8 cellular contexts compared by ENCODE assay signal in genomic region chr2:130332271-130333073, GRCh38. TPM values are rescaled to one million over a fixed set of nuclear protein-coding genes. Genes with fewer than 3 reads are reported as not detected.
A peak's percentile ranks its signal among the peaks of the same experiment; 100 is the strongest.
DNase-seq lines count a peak whose midpoint lies in the region; ATAC-seq, FAIRE-seq and TF ChIP-seq lines count a peak whose summit lies in the region.

No MANE protein-coding gene starts in this region.

- no peak for TF ChIP-seq EP300 in tibial nerve (IDR thresholded peaks at IDR 0.05)

- DNase-seq in DMS79 (lab: John Stamatoyannopoulos, UW) (peak; percentile 28), RWPE2 (ENCODE audit: low spot score) (peak; percentile 71), activated gamma-delta T cell (lab: John Stamatoyannopoulos, UW) (peak; percentile 27), foreskin fibroblast (peak; percentile 74 to 92), pancreas (peak in 4 of 6 donors; percentile 57 to 86 (median 68)), tibial nerve (ENCODE audit: low spot score in 2 of 2) (peak in 1 of 2 donors; percentile 69)

- H3K4me3 ChIP-seq in HUES48 (ENCODE audit: low read depth, low read length) = peak overlapping the region; percentile 52; the same call in 1 of the 2 replicates
- H3K4me3 ChIP-seq in RWPE2 (ENCODE audit: severe bottlenecking) = peak overlapping the region; percentile 9
- H3K4me3 ChIP-seq in foreskin fibroblast (ENCODE audit: low read depth in 1 of 2, low read length in 2 of 2) = no peak overlapping the region
- H3K4me3 ChIP-seq in pancreas = peak overlapping the region in 1 of 4 donors; percentile 8
- H3K4me3 ChIP-seq in tibial nerve = peak overlapping the region in 1 of 4 donors; percentile 1

- no peaks in the 10 kb centered on the region for H3K9me3 ChIP-seq in HUES48 (ENCODE audit: control insufficient read depth, insufficient read depth, low read length)
- H3K9me3 ChIP-seq in RWPE2 (ENCODE audit: severe bottlenecking) = no peaks in the 10 kb centered on the region
- H3K9me3 ChIP-seq in pancreas = no peaks in the 10 kb centered on the region
- H3K9me3 ChIP-seq in tibial nerve = no peaks in the 10 kb centered on the region

- H3K9ac ChIP-seq in HUES48 (ENCODE audit: low read depth, low read length) = no peak overlapping the region

- H3K27ac ChIP-seq in HUES48 (ENCODE audit: low read depth, low read length) (no peak overlapping the region), RWPE2 (ENCODE audit: poor library complexity, severe bottlenecking) (no peak overlapping the region), pancreas (no peak overlapping the region), tibial nerve (no peak overlapping the region)

- FAIRE-seq in pancreas (lab: Jason Lieb, UNC) = no peak

- 16 to 17% methylated on average over 29 of the region's 29 CpGs for WGBS in pancreas, 2 donors
- 24 to 27% methylated on average over 28 to 29 of the region's 29 CpGs for WGBS in tibial nerve, 2 donors

- H3K27me3 ChIP-seq in HUES48 (ENCODE audit: control insufficient read depth, insufficient read depth, low read length) = peaks cover 8% of the 10 kb centered on the region
- H3K27me3 ChIP-seq in RWPE2 (ENCODE audit: insufficient read depth, poor library complexity, severe bottlenecking) = no peaks in the 10 kb centered on the region
- H3K27me3 ChIP-seq in pancreas = peaks cover 0 to 9% (median 2%) of the 10 kb centered on the region in 4 donors
- H3K27me3 ChIP-seq in tibial nerve = peaks cover 0 to 28% of the 10 kb centered on the region in 2 donors

- no peaks in the 10 kb centered on the region for H3K36me3 ChIP-seq in HUES48 (ENCODE audit: control insufficient read depth, insufficient read depth, low read length)
- H3K36me3 ChIP-seq in RWPE2 (ENCODE audit: low read depth) = no peaks in the 10 kb centered on the region
- H3K36me3 ChIP-seq in pancreas = no peaks in the 10 kb centered on the region
- no peaks in the 10 kb centered on the region for H3K36me3 ChIP-seq in tibial nerve

- no peak for TF ChIP-seq POLR2A in tibial nerve (IDR thresholded peaks at IDR 0.05)

- H3K4me1 ChIP-seq in HUES48 (ENCODE audit: control insufficient read depth, insufficient read depth, low read length) (peaks cover 6% of the 10 kb centered on the region; the same call in 1 of the 2 replicates), RWPE2 (ENCODE audit: insufficient read depth, poor library complexity, severe bottlenecking) (peaks cover 18% of the 10 kb centered on the region), pancreas (no peaks in the 10 kb centered on the region), tibial nerve (peaks cover 0 to 12% (median 0%) of the 10 kb centered on the region in 4 donors)

- ATAC-seq in GM21367 (IDR thresholded peaks at IDR 0.05; ENCODE audit: unreplicated experiment) (peak; percentile 80), RWPE2 (ENCODE audit: low read depth) (peak; percentile 41), pancreas (peak; percentile 55 to 84 (median 78))

- TF ChIP-seq CTCF in RWPE2 (IDR thresholded peaks at IDR 0.05; ENCODE audit: poor library complexity, severe bottlenecking) (peak; percentile 95), foreskin fibroblast (IDR thresholded peaks at IDR 0.05; ENCODE audit: low read depth, low read length) (peak; percentile 97), pancreas (IDR thresholded peaks at IDR 0.05) (peak; percentile 79 to 93 (median 90)), tibial nerve (IDR thresholded peaks at IDR 0.05) (peak; percentile 70 to 90 (median 80))

- intact Hi-C loops in pancreas (cut with DNase I) = loop anchor here in 1 of 3 donors (10.0 kb wide), 1 partner anchor 168 kb away; no protein-coding TSS in a partner anchor

RNA-seq across cellular contexts. Expression of gene IMP4, which starts 10.2 kb away (rescaled TPM):
- 10 to 100 TPM; 46.8 to 75.7 (median 54.7) TPM for total RNA-seq in pancreas
- polyA plus RNA-seq in pancreas = 10 to 100 TPM; 83.6 to 84.7 TPM
- total RNA-seq in tibial nerve = 100 to 1,000 TPM in 1 of 4 donors, 10 to 100 TPM in 3; 72.6 to 207 (median 93.3) TPM

RNA-seq across cellular contexts. Expression of gene PTPN18, which starts 23.4 kb away (rescaled TPM):
- 10 to 100 TPM; 37.0 to 60.8 (median 40.9) TPM for total RNA-seq in pancreas
- polyA plus RNA-seq in pancreas = 10 to 100 TPM; 65.7 to 87.0 TPM
- 10 to 100 TPM; 39.8 to 72.6 (median 54.8) TPM for total RNA-seq in tibial nerve

Comparison
In these comparisons a context has a peak if more than half of its experiments do, and no peak if none do; other contexts are left out.
1. H3K4me3 ChIP-seq: peak in HUES48 (single experiment) and RWPE2 (single experiment); none in foreskin fibroblast (0 of 2).
2. Peak in every context shown above with its lines, with median percentiles within 50 percentile points of each other: ATAC-seq and CTCF ChIP-seq.